ENCODE assay signal across 8 cellular contexts in genomic region chr4:56532239-56532638, GRCh38. TPM values are rescaled to one million over a fixed set of nuclear protein-coding genes. Genes with fewer than 3 reads are reported as not detected.
"Had no signal": no experiment of that assay in that cellular context is flagged by ENCODE, and none has a peak within 500 bp of the region (broad histone marks: within the 10 kb centered on the region; RNA-seq: fewer than 3 reads in every experiment).

No MANE protein-coding gene starts in this region.

- ATAC-seq: GM12878 had no signal

- DNase-seq: GDM1, GF-D8 had no signal

- H3K4me3 ChIP-seq: GM12878 had no signal

- FAIRE-seq: G401.6, GM12878, GM12891, GM12892, GM18507 had no signal

RNA-seq across cellular contexts. Expression of gene ARL9, which starts 26.6 kb away (rescaled TPM):
- total RNA-seq: G401, GM12878 had no signal
- polyA plus RNA-seq: GM12878 had no signal
